ENCODE assay signal across 1 cellular context in genomic region chr17:30232822-30233427, GRCh38.
TF ChIP-seq lines count a peak whose summit lies in the region.

No MANE protein-coding gene starts in this region.

TF ChIP-seq in HepG2, 621 proteins besides CTCF, POLR2A, EP300 and RAD21:
- TF ChIP-seq JUN (CRISPR knock-in tag; IDR thresholded peaks at IDR 0.05) (no peak), ZUFSP (CRISPR knock-in tag; IDR thresholded peaks at IDR 0.05; ENCODE audit: borderline replicate concordance) (no peak), CENPX (CRISPR knock-in tag; IDR thresholded peaks at IDR 0.05) (no peak), MLXIP (CRISPR knock-in tag; IDR thresholded peaks at IDR 0.05; ENCODE audit: borderline replicate concordance) (no peak), CHCHD3 (CRISPR knock-in tag; IDR thresholded peaks at IDR 0.05) (no peak), TBP (CRISPR knock-in tag; IDR thresholded peaks at IDR 0.05) (no peak), SMAD3 (CRISPR knock-in tag; IDR thresholded peaks at IDR 0.05) (no peak), RBAK (CRISPR knock-in tag; IDR thresholded peaks at IDR 0.05) (no peak), ZNF317 (CRISPR knock-in tag; IDR thresholded peaks at IDR 0.05) (no peak), SRF (IDR thresholded peaks at IDR 0.05; ENCODE audit: low read depth, low read length) (no peak), CEBPG (CRISPR knock-in tag; IDR thresholded peaks at IDR 0.05) (no peak), ZNF484 (CRISPR knock-in tag; IDR thresholded peaks at IDR 0.05; ENCODE audit: borderline replicate concordance, low read depth) (no peak), DNMT3B (CRISPR knock-in tag; conservative IDR thresholded peaks at IDR 0.05) (no peak)
